20 cellular contexts compared by ENCODE assay signal in the genomic region with DNA sequence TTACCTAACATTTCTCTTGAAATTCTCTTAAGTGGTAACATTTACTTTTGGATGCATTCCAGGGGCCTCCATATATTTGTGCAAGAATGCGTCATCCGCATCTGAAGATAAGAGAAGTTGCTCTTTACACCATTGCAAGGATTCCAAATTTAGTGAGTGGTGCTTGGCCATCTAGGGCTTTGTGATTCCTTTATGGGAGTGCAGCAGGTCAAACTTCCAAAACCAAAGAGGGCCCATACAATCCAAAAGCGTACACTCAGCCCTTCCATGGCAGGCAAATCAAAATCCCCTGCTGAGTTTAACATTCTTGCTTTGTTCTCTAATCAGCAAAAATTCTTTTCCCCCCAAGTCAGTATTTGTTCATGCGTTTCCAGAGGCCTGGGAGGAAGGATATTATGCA.
"Had no signal": no experiment of that assay in that cellular context is flagged by ENCODE, and none has a peak within 500 bp of the region (broad histone marks: within the 10 kb centered on the region; RNA-seq: fewer than 3 reads in every experiment).

No MANE protein-coding gene starts in this region.

- H3K9me3 ChIP-seq: pancreas, testis had no signal

- ATAC-seq: activated CD4-positive, CD25-positive, alpha-beta regulatory T cell treated with anti-CD3 and anti-CD28 coated beads, Interleukin-2, amount 50 U/mL, for 24 hours; activated CD8-positive, alpha-beta T cell treated with anti-CD3 and anti-CD28 coated beads, Interleukin-2, amount 10 ng/mL, durations not matched to agents 7 days and 5 days; left ventricle myocardium superior; natural killer cell; pancreas; sciatic nerve; SK-N-SH treated with all-trans-retinoic acid at 6 μM for 48 hours; stimulated activated effector memory CD8-positive, alpha-beta T cell treated with anti-CD3 and anti-CD28 coated beads, Interleukin-12 subunit alpha, Interleukin-12 subunit beta, amount 100 ng/mL, for 72 hours had no signal

- H3K4me2 ChIP-seq: smooth muscle cell had no signal

- H3K27me3 ChIP-seq: pancreas, testis had no signal

- H3K27ac ChIP-seq: dorsolateral prefrontal cortex, pancreas, testis had no signal

- H3K4me1 ChIP-seq: pancreas, testis had no signal

- DNase-seq: activated CD4-positive, alpha-beta T cell treated with anti-CD3 and anti-CD28 coated beads, Interleukin-2, amount 10 ng/mL, durations not matched to agents 7 days and 5 days; activated CD8-positive, alpha-beta T cell treated with anti-CD3 and anti-CD28 coated beads, Interleukin-2, amount 10 ng/mL, durations not matched to agents 7 days and 5 days; activated naive CD4-positive, alpha-beta T cell treated with anti-CD3 and anti-CD28 coated beads for 36 hours; activated T-cell treated with anti-CD3 and anti-CD28 coated beads, Interleukin-2, amount 50 U/mL, for 24 hours; dorsolateral prefrontal cortex; foreskin melanocyte; head of caudate nucleus; left ventricle myocardium superior; mesendoderm; natural killer cell; pancreas; stimulated activated CD4-positive, alpha-beta T cell treated with anti-CD3 and anti-CD28 coated beads, Interleukin-4, amount 100 ng/mL, for 1 hour; T-helper 1 cell; T1000; testis had no signal

- H3K4me3 ChIP-seq: dorsolateral prefrontal cortex, pancreas, smooth muscle cell, testis had no signal

- H3K36me3 ChIP-seq: pancreas had no signal
